ENCODE assay signal across 8 cellular contexts in the genomic region with DNA sequence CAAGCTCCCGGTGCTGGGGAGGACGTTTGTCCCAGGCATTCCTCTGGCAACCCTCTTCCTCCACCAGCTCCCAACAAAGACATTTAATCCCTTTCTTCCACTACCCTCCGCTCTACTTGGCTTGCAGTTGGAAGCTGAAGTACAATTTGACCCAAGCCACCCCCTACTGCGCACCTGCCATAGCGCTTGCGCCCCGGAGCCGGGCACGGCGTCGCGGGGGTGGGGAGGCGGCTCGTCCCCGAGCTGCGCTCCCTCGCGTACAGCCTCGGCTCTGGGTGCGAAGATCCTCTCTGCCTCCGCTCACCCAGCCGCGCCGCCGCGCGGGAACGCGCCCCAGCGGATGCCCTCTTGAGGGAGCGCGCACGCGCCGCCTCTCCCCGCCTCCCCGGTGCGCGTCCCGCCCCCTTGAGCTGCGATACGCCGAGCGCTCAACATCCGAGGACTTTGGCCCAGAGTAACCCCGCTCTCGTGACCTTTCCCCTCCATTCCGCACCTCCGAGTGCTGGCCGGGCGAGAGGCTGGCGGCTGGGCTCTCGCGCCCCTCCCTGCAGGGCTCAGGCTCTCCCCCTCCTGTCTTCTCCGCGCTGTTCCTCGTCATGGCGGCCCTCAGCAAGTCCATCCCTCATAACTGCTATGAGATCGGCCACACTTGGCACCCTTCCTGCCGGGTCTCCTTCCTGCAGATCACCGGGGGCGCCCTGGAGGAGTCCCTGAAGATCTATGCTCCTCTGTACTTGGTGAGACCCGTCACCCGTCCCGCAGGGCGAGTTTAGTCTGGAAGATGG. TPM values are rescaled to one million over a fixed set of nuclear protein-coding genes. Genes with fewer than 3 reads are reported as not detected.
DNase-seq lines count a peak whose midpoint lies in the region; ATAC-seq, FAIRE-seq and TF ChIP-seq lines count a peak whose summit lies in the region.

A gene (plus strand): TSS at position 485 of the 785 bp plus-strand sequence. CDS start 112 bp downstream, at position 597.

- H3K4me1 Mint-ChIP-seq in Caco-2 (ENCODE audit: low read depth, unreplicated experiment): peaks cover 59% of the 10 kb centered on the region
- H3K4me1 Mint-ChIP-seq in effector memory CD8-positive, alpha-beta T cell (ENCODE audit: low read depth in 2 of 2): peaks cover 36 to 43% of the 10 kb centered on the region in 2 donors
- H3K4me1 Mint-ChIP-seq in memory B cell: peaks cover 28% of the 10 kb centered on the region

- H3K4me3 ChIP-seq in Caco-2 (ENCODE audit: low read depth, low read length): peak within 1 kb of the TSS; percentile 83

- no peaks in the 10 kb centered on the region for H3K27me3 Mint-ChIP-seq in Caco-2 (ENCODE audit: insufficient read depth, unreplicated experiment)
- H3K27me3 Mint-ChIP-seq in effector memory CD8-positive, alpha-beta T cell: no peaks in the 10 kb centered on the region
- H3K27me3 Mint-ChIP-seq in memory B cell: no peaks in the 10 kb centered on the region

- peak; percentile 95 for FAIRE-seq in HTR-8/SVneo (lab: Jason Lieb, UNC)

- TF ChIP-seq CTCF in Caco-2 (IDR thresholded peaks at IDR 0.05; ENCODE audit: insufficient read depth in 1 of 2, low read depth in 1 of 2, low read length in 1 of 2, severe bottlenecking in 1 of 2, unreplicated experiment in 1 of 2): peak in 1 of 2 experiments; percentile 62

- peak; percentile 99 to 100 for DNase-seq in Caco-2
- peak; percentile 95 for DNase-seq in HTR-8/SVneo (ENCODE audit: insufficient read length, low spot score)
- peak; percentile 92 for DNase-seq in NOMO-1 treated with DMSO at 0.1 percent for 48 hours (lab: John Stamatoyannopoulos, UW; ENCODE audit: unreplicated experiment)
- peak; percentile 77 to 79 for DNase-seq in activated CD8-positive, alpha-beta memory T cell treated with anti-CD3 and anti-CD28 coated beads for 4 hours (ENCODE audit: low read depth in 2 of 2)
- DNase-seq in effector memory CD8-positive, alpha-beta T cell: peak; percentile 92 to 93 (median 93)
- peak; percentile 83 to 84 for DNase-seq in memory B cell (ENCODE audit: low spot score in 2 of 2)
- peak; percentile 80 for DNase-seq in stimulated activated CD8-positive, alpha-beta memory T cell treated with anti-CD3 and anti-CD28 coated beads, Interleukin-12 subunit alpha, Interleukin-12 subunit beta, amount 100 ng/mL, for 1 hour (ENCODE audit: low read depth)

- CTCF ChIA-PET in Caco-2 (lab: Charles Lee): interaction anchor here (0.6 to 2.6 kb wide), 22 partner anchors 17 to 1250 kb away, joined by 3 to 33 read pairs (median 6); a partner anchor contains a TSS

- no peaks in the 10 kb centered on the region for H3K36me3 ChIP-seq in Caco-2 (ENCODE audit: control insufficient read depth, insufficient read depth, low read length)

- ATAC-seq in GM21381 (IDR thresholded peaks at IDR 0.05; ENCODE audit: unreplicated experiment) (peak; percentile 99), memory B cell (ENCODE audit: low read depth) (peak; percentile 91)
- peak; percentile 94 for ATAC-seq in effector memory CD8-positive, alpha-beta T cell (replicated peaks)

- H3K4me3 Mint-ChIP-seq in Caco-2 (ENCODE audit: unreplicated experiment): peak within 1 kb of the TSS; percentile 97
- peak within 1 kb of the TSS; percentile 91 to 96 for H3K4me3 Mint-ChIP-seq in effector memory CD8-positive, alpha-beta T cell
- peak within 1 kb of the TSS; percentile 95 for H3K4me3 Mint-ChIP-seq in memory B cell

- peak within 1 kb of the TSS; percentile 81 for H3K27ac Mint-ChIP-seq in Caco-2 (ENCODE audit: unreplicated experiment)
- peak within 1 kb of the TSS; percentile 90 to 95 for H3K27ac Mint-ChIP-seq in effector memory CD8-positive, alpha-beta T cell
- peak within 1 kb of the TSS; percentile 78 for H3K27ac Mint-ChIP-seq in memory B cell

- intact Hi-C loops in Caco-2 (cut with micrococcal nuclease; ENCODE audit: unreplicated experiment): loop anchor here (1.0 to 5.0 kb wide), 5 partner anchors 37 to 255 kb away; no protein-coding TSS in a partner anchor

- POLR2A ChIA-PET in Caco-2 (lab: Charles Lee): interaction anchor here (0.6 to 2.0 kb wide), 24 partner anchors 8 to 1980 kb away, joined by 3 to 33 read pairs (median 5); a partner anchor contains a TSS

- H3K36me3 Mint-ChIP-seq in Caco-2 (ENCODE audit: insufficient read depth, unreplicated experiment): peaks cover 23% of the 10 kb centered on the region
- H3K36me3 Mint-ChIP-seq in effector memory CD8-positive, alpha-beta T cell (ENCODE audit: insufficient read depth): peaks cover under 1% of the 10 kb centered on the region
- peaks cover 2% of the 10 kb centered on the region for H3K36me3 Mint-ChIP-seq in memory B cell

- no TSS peak for BruUV-seq in Caco-2 (replicated peaks; lab: Mats Ljungman, UMichigan)

- peaks cover 11% of the 10 kb centered on the region for H3K4me1 ChIP-seq in Caco-2

- H3K27me3 ChIP-seq in Caco-2 (replicated peaks; ENCODE audit: control insufficient read depth, insufficient read depth, low read length): no peaks in the 10 kb centered on the region

- H3K9me3 ChIP-seq in Caco-2: no peaks in the 10 kb centered on the region

- no peaks in the 10 kb centered on the region for H3K9me3 Mint-ChIP-seq in Caco-2 (ENCODE audit: unreplicated experiment)
- no peaks in the 10 kb centered on the region for H3K9me3 Mint-ChIP-seq in effector memory CD8-positive, alpha-beta T cell
- no peaks in the 10 kb centered on the region for H3K9me3 Mint-ChIP-seq in memory B cell

RNA-seq across cellular contexts. Expression of the gene that starts here (rescaled TPM):
- total RNA-seq in Caco-2 (2022): 88.6 and 95.2 TPM in 2 replicates

Comparison
In these comparisons a context has a peak if more than half of its experiments do, and no peak if none do; other contexts are left out.
1. Peak in every context shown above with its lines: DNase-seq, ATAC-seq and H3K4me3 ChIP-seq.